Comparison of ENCODE assay signal across 11 cellular contexts in genomic region chrX:119669424-119670037, GRCh38. TPM values are rescaled to one million over a fixed set of nuclear protein-coding genes. Genes with fewer than 3 reads are reported as not detected.
DNase-seq lines count a peak whose midpoint lies in the region; ATAC-seq and TF ChIP-seq lines count a peak whose summit lies in the region.
"Had no signal": no experiment of that assay in that cellular context is flagged by ENCODE, and none has a peak within 500 bp of the region (broad histone marks: within the 10 kb centered on the region; RNA-seq: fewer than 3 reads in every experiment).

No MANE protein-coding gene starts in this region.

- H2BK12ac ChIP-seq in mesenchymal stem cell (ENCODE audit: low read length in 2 of 2), result no peak overlapping the region

- peak overlapping the region in 1 of 2 experiments; percentile 51 for H3K4ac ChIP-seq in mesenchymal stem cell (ENCODE audit: low read depth in 1 of 2, low read length in 2 of 2)

- H3K4me3 ChIP-seq in BE2C (ENCODE audit: low read depth, low read length), result no peak overlapping the region
- H3K4me3 ChIP-seq in body of pancreas, result no peak overlapping the region
- no peak overlapping the region for H3K4me3 ChIP-seq in mesenchymal stem cell (ENCODE audit: insufficient read depth in 1 of 2, low read depth in 1 of 2, low read length in 2 of 2)
- H3K4me3 ChIP-seq in mucosa of descending colon, result no peak overlapping the region

- no peaks in the 10 kb centered on the region for H3K27me3 ChIP-seq in BE2C
- H3K27me3 ChIP-seq in body of pancreas, result no peaks in the 10 kb centered on the region
- H3K27me3 ChIP-seq in mesenchymal stem cell (ENCODE audit: control insufficient read depth in 1 of 2, insufficient read depth in 1 of 2, low read length in 2 of 2), result peaks cover 0 to 4% of the 10 kb centered on the region in 2 experiments

- TF ChIP-seq POLR2A in body of pancreas (IDR thresholded peaks at IDR 0.05), result no peak

- H2AFZ ChIP-seq in mesenchymal stem cell (ENCODE audit: low read depth, low read length), result no peak overlapping the region

- no peak overlapping the region for H2BK5ac ChIP-seq in mesenchymal stem cell (ENCODE audit: low read depth, low read length, poor library complexity, severe bottlenecking)

- 27% methylated on average over 6 of the region's 6 CpGs; no CpG with 5 or more reads in 1 of the 2 donors for WGBS in body of pancreas, 2 donors
- WGBS in mesenchymal stem cell, result 23% methylated on average over 6 of the region's 6 CpGs

- DNase-seq in BE2C, result peak; percentile 82
- peak; percentile 11 for DNase-seq in H4 (ENCODE audit: low spot score)
- peak in 3 of 4 donors; percentile 18 to 45 (median 37) for DNase-seq in body of pancreas
- DNase-seq in mesenchymal stem cell, result peak; percentile 93
- no peak for DNase-seq in SIG-M5 treated with dmso at 0.1 percent for 504 hours (lab: John Stamatoyannopoulos, UW; ENCODE audit: unreplicated experiment)
- no peak for DNase-seq in mucosa of descending colon
- DNase-seq: activated gamma-delta T cell, GOT3 had no signal

- ATAC-seq in body of pancreas, result peak; percentile 53
- no peak for ATAC-seq in mucosa of descending colon
- no peak for ATAC-seq in HG02642 (IDR thresholded peaks at IDR 0.05; ENCODE audit: poor library complexity, unreplicated experiment)
- ATAC-seq in GM18867 (IDR thresholded peaks at IDR 0.05; ENCODE audit: unreplicated experiment), result no peak
- ATAC-seq: stimulated activated memory B cell treated with anti-CD40 and anti-IgM and Interleukin-4, amounts not matched to agents 10 μg/mL and 1 μg/mL and 100 μg/mL, for 72 hours had no signal

- H3K9me3 ChIP-seq in BE2C (no peaks in the 10 kb centered on the region), body of pancreas (no peaks in the 10 kb centered on the region), mesenchymal stem cell (ENCODE audit: control insufficient read depth, low read length) (no peaks in the 10 kb centered on the region), mucosa of descending colon (no peaks in the 10 kb centered on the region)

- no peak overlapping the region for H3K23ac ChIP-seq in mesenchymal stem cell (ENCODE audit: low read length in 2 of 2)

- H3K9ac ChIP-seq in mesenchymal stem cell (ENCODE audit: low read length), result no peak overlapping the region

- no peak overlapping the region for H4K8ac ChIP-seq in mesenchymal stem cell (ENCODE audit: low read length)

- H3K4me1 ChIP-seq in BE2C, result peaks cover 51% of the 10 kb centered on the region
- H3K4me1 ChIP-seq in body of pancreas, result peaks cover 20% of the 10 kb centered on the region
- H3K4me1 ChIP-seq in mesenchymal stem cell (ENCODE audit: control insufficient read depth, insufficient read depth, low read depth, low read length), result no peaks in the 10 kb centered on the region
- no peaks in the 10 kb centered on the region for H3K4me1 ChIP-seq in mucosa of descending colon (ENCODE audit: low read depth)

- no peaks in the 10 kb centered on the region for H3K79me1 ChIP-seq in mesenchymal stem cell (replicated peaks; ENCODE audit: low read length, poor library complexity, severe bottlenecking)

- TF ChIP-seq CTCF in BE2C (IDR thresholded peaks at IDR 0.05; ENCODE audit: low read depth, low read length) (no peak), body of pancreas (IDR thresholded peaks at IDR 0.05) (no peak), mucosa of descending colon (IDR thresholded peaks at IDR 0.05) (no peak)

- no peak overlapping the region for H2BK120ac ChIP-seq in mesenchymal stem cell (ENCODE audit: low read depth, low read length)

- H2BK15ac ChIP-seq in mesenchymal stem cell (ENCODE audit: low read depth, poor library complexity, severe bottlenecking), result no peak overlapping the region

- peaks cover 7% of the 10 kb centered on the region; the same call in 1 of the 2 replicates for H3K36me3 ChIP-seq in BE2C
- H3K36me3 ChIP-seq in body of pancreas (replicated peaks in 1 of 2; ENCODE audit: insufficient read depth in 1 of 2, low read depth in 2 of 2), result no peaks in the 10 kb centered on the region
- H3K36me3 ChIP-seq in mesenchymal stem cell (ENCODE audit: control insufficient read depth in 1 of 2, insufficient read depth in 2 of 2, low read depth in 1 of 2, low read length in 2 of 2), result no peaks in the 10 kb centered on the region
- H3K36me3 ChIP-seq in mucosa of descending colon (ENCODE audit: low read depth), result no peaks in the 10 kb centered on the region

- H3K18ac ChIP-seq in mesenchymal stem cell (ENCODE audit: low read depth in 1 of 2, low read length in 2 of 2), result peak overlapping the region; percentile 37 to 43

- no peak overlapping the region for H3K4me2 ChIP-seq in mesenchymal stem cell (ENCODE audit: low read length, poor library complexity, severe bottlenecking)

- peak overlapping the region in 2 of 4 donors; percentile 6 to 21 for H3K27ac ChIP-seq in body of pancreas
- no peak overlapping the region for H3K27ac ChIP-seq in mesenchymal stem cell (ENCODE audit: low read length, poor library complexity, severe bottlenecking)

- H2AK5ac ChIP-seq in mesenchymal stem cell (ENCODE audit: low read length, severe bottlenecking), result no peak overlapping the region

- no peak overlapping the region for H4K91ac ChIP-seq in mesenchymal stem cell (ENCODE audit: low read length)

- intact Hi-C loops in body of pancreas (cut with DNase I), result no loop called here
- intact Hi-C loops in mucosa of descending colon (cut with DNase I, micrococcal nuclease), result no loop called here

- H3K14ac ChIP-seq in mesenchymal stem cell (ENCODE audit: low read length in 2 of 2), result no peak overlapping the region

RNA-seq across cellular contexts. Expression of gene SEPTIN6, which starts 23.4 kb away (rescaled TPM):
- 104 TPM for polyA plus RNA-seq in BE2C (2012; ENCODE audit: insufficient read depth, insufficient read length, low read depth)
- 21.3 and 28.0 TPM in 2 replicates for total RNA-seq in H4 (2014; rRNA removed; shearing (Covaris generic))
- total RNA-seq in body of pancreas (1 to 10 TPM; 4.9 to 6.7 TPM), mucosa of descending colon (10 to 100 TPM; 10.6 to 58.1 (median 14.5) TPM)
- 63.7 TPM for polyA plus RNA-seq in mesenchymal stem cell (2013, experiment 1 of 2)
- 65.3 TPM for polyA plus RNA-seq in mesenchymal stem cell (2013, experiment 2 of 2)

Comparison
In these comparisons a context has a peak if more than half of its experiments do, and no peak if none do; other contexts are left out.
1. DNase-seq: peak in BE2C (single experiment), H4 (single experiment), body of pancreas (3 of 4) and mesenchymal stem cell (single experiment); none in SIG-M5 treated with dmso at 0.1 percent for 504 hours (single experiment) and mucosa of descending colon (0 of 3).